22 cellular contexts compared by ENCODE assay signal in genomic region chr6:41155132-41155805, GRCh38. TPM values are rescaled to one million over a fixed set of nuclear protein-coding genes. Genes with fewer than 3 reads are reported as not detected.
"Had no signal": no experiment of that assay in that cellular context is flagged by ENCODE, and none has a peak within 500 bp of the region (broad histone marks: within the 10 kb centered on the region; RNA-seq: fewer than 3 reads in every experiment).

No MANE protein-coding gene starts in this region.

- DNase-seq: activated CD4-positive, alpha-beta T cell treated with anti-CD3 and anti-CD28 coated beads for 4 hours; activated CD8-positive, alpha-beta T cell treated with anti-CD3 and anti-CD28 coated beads, Interleukin-2, amount 10 ng/mL, durations not matched to agents 7 days and 5 days; activated naive CD8-positive, alpha-beta T cell treated with anti-CD3 and anti-CD28 coated beads, Interleukin-2, amount 50 U/mL, for 24 hours; endodermal cell; erythroblast; hippocampal formation; kidney; mesendoderm; nucleus accumbens; small intestine; SW 1271 had no signal

- H3K27me3 ChIP-seq: ascending aorta, right atrium auricular region had no signal

- H3K27ac ChIP-seq: ascending aorta, right atrium auricular region, suprapubic skin had no signal

- H3K36me3 ChIP-seq: ascending aorta, right atrium auricular region, suprapubic skin had no signal

- H3K4me3 ChIP-seq: ascending aorta, right atrium auricular region, suprapubic skin had no signal

- H3K9me3 ChIP-seq: ascending aorta, right atrium auricular region, suprapubic skin had no signal

- H3K4me1 ChIP-seq: ascending aorta, right atrium auricular region had no signal

- ATAC-seq: activated CD8-positive, alpha-beta T cell treated with anti-CD3 and anti-CD28 coated beads, Interleukin-2, amount 10 ng/mL, durations not matched to agents 7 days and 5 days; activated naive CD8-positive, alpha-beta T cell treated with anti-CD3 and anti-CD28 coated beads, Interleukin-2, amount 50 U/mL, for 24 hours; natural killer cell treated with Interleukin-12 subunit alpha and Interleukin-12 subunit beta and Interleukin-15 and Interleukin-18, amount 100 ng/mL, for 72 hours; WTC11 had no signal

RNA-seq across cellular contexts. Expression of gene TREML1, which starts 1.1 kb away (rescaled TPM):
- total RNA-seq: activated CD8-positive, alpha-beta T cell treated with anti-CD3 and anti-CD28 coated beads, Interleukin-2, amount 10 ng/mL, durations not matched to agents 7 days and 5 days; activated T-helper 1 cell treated with anti-CD3 and anti-CD28 coated beads, Interleukin-12 subunit alpha, Interleukin-12 subunit beta, Interleukin-2, Interleukin-4 antibody, amounts not matched to agents 30 ng/mL and 10 ng/mL and 1 ng/mL, durations not matched to agents 14 hours and 24 hours and 36 hours; ascending aorta; bronchial epithelial cell; cerebellum; dermis microvascular lymphatic vessel endothelial cell; natural killer cell treated with Interleukin-12 subunit alpha and Interleukin-12 subunit beta and Interleukin-15 and Interleukin-18, amount 100 ng/mL, for 72 hours; right atrium auricular region; suprapubic skin; T-helper 2 cell treated with Interferon-gamma antibody and Interleukin-4, amounts not matched to agents 100 ng/mL and 5 ng/mL, for 36 hours; WTC11 had no signal

RNA-seq across cellular contexts. Expression of gene TREM2, which starts 7.6 kb away (rescaled TPM):
- total RNA-seq: activated CD8-positive, alpha-beta T cell treated with anti-CD3 and anti-CD28 coated beads, Interleukin-2, amount 10 ng/mL, durations not matched to agents 7 days and 5 days; activated T-helper 1 cell treated with anti-CD3 and anti-CD28 coated beads, Interleukin-12 subunit alpha, Interleukin-12 subunit beta, Interleukin-2, Interleukin-4 antibody, amounts not matched to agents 30 ng/mL and 10 ng/mL and 1 ng/mL, durations not matched to agents 14 hours and 24 hours and 36 hours; dermis microvascular lymphatic vessel endothelial cell; endodermal cell; liver; natural killer cell treated with Interleukin-12 subunit alpha and Interleukin-12 subunit beta and Interleukin-15 and Interleukin-18, amount 100 ng/mL, for 72 hours; T-helper 2 cell treated with Interferon-gamma antibody and Interleukin-4, amounts not matched to agents 100 ng/mL and 5 ng/mL, for 36 hours; WTC11 had no signal

RNA-seq across cellular contexts. Expression of gene TREML2, which starts 45.7 kb away (rescaled TPM):
- total RNA-seq: ascending aorta, bronchial epithelial cell, dermis microvascular lymphatic vessel endothelial cell, endodermal cell, suprapubic skin had no signal
